In genomic region chr3:98812851-98813374, GRCh38 we compare ENCODE assay signal across 9 cellular contexts. TPM values are rescaled to one million over a fixed set of nuclear protein-coding genes. Genes with fewer than 3 reads are reported as not detected.
DNase-seq lines count a peak whose midpoint lies in the region; ATAC-seq and TF ChIP-seq lines count a peak whose summit lies in the region.
"Had no signal": no experiment of that assay in that cellular context is flagged by ENCODE, and none has a peak within 500 bp of the region (broad histone marks: within the 10 kb centered on the region; RNA-seq: fewer than 3 reads in every experiment).

No MANE protein-coding gene starts in this region.

- H3K27ac ChIP-seq in substantia nigra (ENCODE audit: low read depth, low read length, poor library complexity, severe bottlenecking) = no peak overlapping the region
- H3K27ac ChIP-seq: SJSA1 had no signal

- no peaks in the 10 kb centered on the region for H3K27me3 ChIP-seq in GM06990 (replicated peaks; ENCODE audit: control insufficient read depth, insufficient read depth, low read length)
- H3K27me3 ChIP-seq: SJSA1 had no signal

- H3K36me3 ChIP-seq in GM06990 (ENCODE audit: control insufficient read depth, insufficient read depth, low read length) = no peaks in the 10 kb centered on the region; the same call in 1 of the 2 replicates

- TF ChIP-seq CTCF in GM06990 (IDR thresholded peaks at IDR 0.05; ENCODE audit: insufficient read depth, low read length, poor library complexity, severe bottlenecking) = peak; percentile 39

- no peak for DNase-seq in GM06990 (ENCODE audit: extremely low read depth, insufficient read length)
- peak; percentile 32 for DNase-seq in HEK293T (ENCODE audit: extremely low spot score)
- DNase-seq in NCI-H2196 treated with DMSO at 0.1 percent for 48 hours (lab: John Stamatoyannopoulos, UW; ENCODE audit: unreplicated experiment) = peak; percentile 57
- peak; percentile 28 for DNase-seq in cerebellum (ENCODE audit: low spot score)
- DNase-seq in medulla oblongata (ENCODE audit: extremely low spot score) = peak; percentile 63
- DNase-seq in substantia nigra (lab: John Stamatoyannopoulos, UW) = no peak
- DNase-seq in activated CD4-positive, alpha-beta T cell treated with anti-CD3 and anti-CD28 coated beads, Interleukin-2, amount 50 U/mL, for 4 hours = no peak

- H3K4me3 ChIP-seq in GM06990 (replicated peaks; ENCODE audit: low read depth, low read length) = no peak overlapping the region
- H3K4me3 ChIP-seq: SJSA1 had no signal

- POLR2A ChIA-PET in HEK293T (lab: Yijun Ruan, JAX) = no interaction called here

- CTCF ChIA-PET in HEK293T (lab: Yijun Ruan, JAX) = interaction anchor here (0.6 to 5.5 kb wide), 6 partner anchors 14 to 215 kb away, joined by 3 to 41 read pairs (median 4); no protein-coding TSS in a partner anchor

- ATAC-seq in HG03469 (IDR thresholded peaks at IDR 0.05; ENCODE audit: unreplicated experiment) = no peak

TF ChIP-seq in HEK293T, 16 proteins besides CTCF, POLR2A, EP300 and RAD21:
- TF ChIP-seq ZNF384 (IDR thresholded peaks at IDR 0.05) (no peak), ARNT (IDR thresholded peaks at IDR 0.05) (no peak), HDGF (IDR thresholded peaks at IDR 0.05; ENCODE audit: borderline replicate concordance) (no peak), NFRKB (IDR thresholded peaks at IDR 0.05) (no peak), L3MBTL2 (conservative IDR thresholded peaks at IDR 0.05) (no peak), ELF4 (IDR thresholded peaks at IDR 0.05) (no peak), FOXM1 (IDR thresholded peaks at IDR 0.05; ENCODE audit: borderline replicate concordance) (no peak), SUZ12 (IDR thresholded peaks at IDR 0.05) (no peak), FOXA1 (IDR thresholded peaks at IDR 0.05) (no peak), SP1 (IDR thresholded peaks at IDR 0.05) (no peak), TARDBP (IDR thresholded peaks at IDR 0.05) (no peak), FOXK2 (IDR thresholded peaks at IDR 0.05) (no peak), CTBP1 (IDR thresholded peaks at IDR 0.05; ENCODE audit: borderline replicate concordance) (no peak)

RNA-seq across cellular contexts. Expression of gene ST3GAL6, which starts 49.8 kb away (rescaled TPM):
- total RNA-seq in cerebellum = 19.8 TPM
- total RNA-seq: SJSA1 had no signal

Comparison
In these comparisons a context has a peak if more than half of its experiments do, and no peak if none do; other contexts are left out.
1. DNase-seq: peak in HEK293T (single experiment), NCI-H2196 treated with DMSO at 0.1 percent for 48 hours (single experiment), cerebellum (single experiment) and medulla oblongata (single experiment); none in GM06990 (single experiment), substantia nigra (0 of 49) and activated CD4-positive, alpha-beta T cell treated with anti-CD3 and anti-CD28 coated beads, Interleukin-2, amount 50 U/mL, for 4 hours (0 of 2).